Comparison of ENCODE assay signal across 11 cellular contexts in genomic region chr1:187146388-187146787, GRCh38.
"Had no signal": no experiment of that assay in that cellular context is flagged by ENCODE, and none has a peak within 500 bp of the region (broad histone marks: within the 10 kb centered on the region; RNA-seq: fewer than 3 reads in every experiment).

No MANE protein-coding gene starts in this region.

- H3K4me3 ChIP-seq: GM23248, GM23338, HAP-1 had no signal

- DNase-seq: GM23248, GOT3, H7, H9, HCEC 1CT, HFFc6 had no signal

- H3K27ac ChIP-seq: GM23248 had no signal

- H3K36me3 ChIP-seq: HAP-1 had no signal

- H3K9ac ChIP-seq: GM23248 had no signal

- FAIRE-seq: H1, H54 had no signal

- H2AFZ ChIP-seq: GM23248, GM23338 had no signal

- H3K9me3 ChIP-seq: HAP-1 had no signal

- H3K4me2 ChIP-seq: GM23338 had no signal

- H3K4me1 ChIP-seq: HAP-1 had no signal

- ATAC-seq: GM23338, HCT116 had no signal
